24 cellular contexts compared by ENCODE assay signal in the genomic region with DNA sequence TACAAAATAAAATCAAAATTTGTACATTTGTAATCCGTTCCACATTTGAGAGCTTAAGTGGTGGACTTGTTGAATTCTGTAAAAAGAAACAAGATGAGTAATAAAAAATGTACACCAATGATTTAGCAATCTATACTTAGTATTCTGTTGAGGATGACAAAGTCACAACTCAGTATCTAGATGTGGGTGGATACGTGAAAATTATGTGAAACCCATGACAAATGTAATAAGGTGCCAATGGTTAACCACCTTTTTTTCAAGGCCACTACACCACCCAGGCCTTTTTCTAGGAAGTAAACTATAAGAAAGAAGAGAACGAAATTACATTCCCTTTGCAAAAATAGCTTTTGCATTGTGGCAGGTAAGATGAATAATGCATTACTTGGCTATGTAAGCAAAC.
DNase-seq lines count a peak whose midpoint lies in the region; ATAC-seq and TF ChIP-seq lines count a peak whose summit lies in the region.
"Had no signal": no experiment of that assay in that cellular context is flagged by ENCODE, and none has a peak within 500 bp of the region (broad histone marks: within the 10 kb centered on the region; RNA-seq: fewer than 3 reads in every experiment).

No MANE protein-coding gene starts in this region.

- H3K4me2 ChIP-seq in H9 (ENCODE audit: insufficient read depth, insufficient read length, low read length): no peak overlapping the region
- H3K4me2 ChIP-seq: BLaER1, GM23338 had no signal

- no peak overlapping the region for H3K18ac ChIP-seq in H9 (ENCODE audit: insufficient read length, low read depth, low read length)

- no peak overlapping the region for H2AK5ac ChIP-seq in H9 (ENCODE audit: insufficient read length, low read length)

- H3K4me1 Mint-ChIP-seq in activated T-cell treated with anti-CD3 and anti-CD28 coated beads, Interleukin-2, amount 50 U/mL, for 72 hours (ENCODE audit: low read depth): peaks cover 17% of the 10 kb centered on the region
- peaks cover 24% of the 10 kb centered on the region for H3K4me1 Mint-ChIP-seq in central memory CD8-positive, alpha-beta T cell
- peaks cover 13% of the 10 kb centered on the region for H3K4me1 Mint-ChIP-seq in stimulated activated naive CD8-positive, alpha-beta T cell treated with anti-CD3 and anti-CD28 coated beads, Interleukin-15, Interleukin-2, amounts not matched to agents 100 ng/mL and 50 ng/mL, for 24 hours (ENCODE audit: low read depth)
- H3K4me1 Mint-ChIP-seq in H9: no peaks in the 10 kb centered on the region
- H3K4me1 Mint-ChIP-seq: GM23338 had no signal

- H3K79me1 ChIP-seq in H9 (ENCODE audit: insufficient read depth, low read depth, low read length, poor library complexity, severe bottlenecking): no peaks in the 10 kb centered on the region

- H4K5ac ChIP-seq in H9 (ENCODE audit: insufficient read length, low read depth, low read length): no peak overlapping the region

- no peak overlapping the region for H3K14ac ChIP-seq in H9 (ENCODE audit: insufficient read depth, low read length)

- H3K27me3 Mint-ChIP-seq in activated T-cell treated with anti-CD3 and anti-CD28 coated beads, Interleukin-2, amount 50 U/mL, for 72 hours (ENCODE audit: low read depth): no peaks in the 10 kb centered on the region
- no peaks in the 10 kb centered on the region for H3K27me3 Mint-ChIP-seq in central memory CD8-positive, alpha-beta T cell
- no peaks in the 10 kb centered on the region for H3K27me3 Mint-ChIP-seq in stimulated activated naive CD8-positive, alpha-beta T cell treated with anti-CD3 and anti-CD28 coated beads, Interleukin-15, Interleukin-2, amounts not matched to agents 100 ng/mL and 50 ng/mL, for 24 hours
- H3K27me3 Mint-ChIP-seq in H9 (ENCODE audit: low read depth): no peaks in the 10 kb centered on the region
- H3K27me3 Mint-ChIP-seq: CD4-positive, alpha-beta T cell had no signal

- no peak overlapping the region for H2BK5ac ChIP-seq in H9 (ENCODE audit: insufficient read length, low read length)

- H3K27me3 ChIP-seq in H9 (ENCODE audit: insufficient read depth, low read length): no peaks in the 10 kb centered on the region
- H3K27me3 ChIP-seq: BLaER1 had no signal

- peaks cover 4 to 14% of the 10 kb centered on the region in 2 donors for H3K36me3 Mint-ChIP-seq in activated T-cell treated with anti-CD3 and anti-CD28 coated beads, Interleukin-2, amount 50 U/mL, for 72 hours (ENCODE audit: insufficient read depth in 2 of 2)
- H3K36me3 Mint-ChIP-seq in central memory CD8-positive, alpha-beta T cell (ENCODE audit: insufficient read depth): peaks cover 53% of the 10 kb centered on the region
- peaks cover 56% of the 10 kb centered on the region for H3K36me3 Mint-ChIP-seq in stimulated activated naive CD8-positive, alpha-beta T cell treated with anti-CD3 and anti-CD28 coated beads, Interleukin-15, Interleukin-2, amounts not matched to agents 100 ng/mL and 50 ng/mL, for 24 hours (ENCODE audit: low read depth)
- H3K36me3 Mint-ChIP-seq in H9 (ENCODE audit: insufficient read depth in 1 of 3, low read depth in 3 of 3): peaks cover 0 to 2% (median 1%) of the 10 kb centered on the region in 3 experiments; a peak in 4 of 7 replicates

- no peak overlapping the region for H2BK120ac ChIP-seq in H9 (ENCODE audit: low read depth, low read length, poor library complexity, severe bottlenecking)

- no peaks in the 10 kb centered on the region for H3K9me3 Mint-ChIP-seq in activated T-cell treated with anti-CD3 and anti-CD28 coated beads, Interleukin-2, amount 50 U/mL, for 72 hours
- H3K9me3 Mint-ChIP-seq in central memory CD8-positive, alpha-beta T cell: no peaks in the 10 kb centered on the region
- no peaks in the 10 kb centered on the region for H3K9me3 Mint-ChIP-seq in stimulated activated naive CD8-positive, alpha-beta T cell treated with anti-CD3 and anti-CD28 coated beads, Interleukin-15, Interleukin-2, amounts not matched to agents 100 ng/mL and 50 ng/mL, for 24 hours
- no peaks in the 10 kb centered on the region for H3K9me3 Mint-ChIP-seq in H9
- H3K9me3 Mint-ChIP-seq: CD4-positive, alpha-beta T cell; GM23338 had no signal

- TF ChIP-seq CTCF in H9 (conservative IDR thresholded peaks at IDR 0.05): no peak

- H2BK12ac ChIP-seq in H9 (ENCODE audit: insufficient read length, low read depth, low read length): no peak overlapping the region

- peak overlapping the region in 1 of 2 donors; percentile 65 for H3K4me3 Mint-ChIP-seq in activated T-cell treated with anti-CD3 and anti-CD28 coated beads, Interleukin-2, amount 50 U/mL, for 72 hours
- H3K4me3 Mint-ChIP-seq in central memory CD8-positive, alpha-beta T cell: no peak overlapping the region
- H3K4me3 Mint-ChIP-seq in stimulated activated naive CD8-positive, alpha-beta T cell treated with anti-CD3 and anti-CD28 coated beads, Interleukin-15, Interleukin-2, amounts not matched to agents 100 ng/mL and 50 ng/mL, for 24 hours: no peak overlapping the region
- no peak overlapping the region for H3K4me3 Mint-ChIP-seq in H9
- H3K4me3 Mint-ChIP-seq: CD4-positive, alpha-beta T cell; GM23338 had no signal

- DNase-seq in activated CD4-positive, CD25-positive, alpha-beta regulatory T cell (lab: John Stamatoyannopoulos, UW): no peak
- DNase-seq in activated T-cell treated with anti-CD3 and anti-CD28 coated beads, Interleukin-2, amount 50 U/mL, for 72 hours: peak; percentile 8 to 15
- DNase-seq in activated T-cell treated with anti-CD3 and anti-CD28 coated beads, Interleukin-2, amount 50 U/mL, for 1 hour: no peak
- DNase-seq in central memory CD8-positive, alpha-beta T cell (ENCODE audit: low spot score in 2 of 2): no peak
- DNase-seq in H9 (no peak), HK-2 (ENCODE audit: unreplicated experiment) (no peak)
- DNase-seq: ACHN; CD4-positive, alpha-beta T cell; COR-L47; DMS79; HCEC 1CT; KBM-7; MM.1S; NCI-H1048; NCI-H1417 treated with DMSO at 0.1 percent for 48 hours; NCI-H187; NCI-H446 treated with DMSO at 0.1 percent for 48 hours; NCI-H526 treated with DMSO at 0.1 percent for 48 hours; Right ventricle myocardium superior had no signal

- H3K4me1 ChIP-seq in H9 (ENCODE audit: insufficient read depth, low read length): no peaks in the 10 kb centered on the region
- H3K4me1 ChIP-seq: BLaER1 had no signal

- H3T11ph ChIP-seq in H9 (ENCODE audit: low read length): no peak overlapping the region

- no peaks in the 10 kb centered on the region for H3K9me3 ChIP-seq in H9 (ENCODE audit: control insufficient read depth, low read depth, low read length)
- H3K9me3 ChIP-seq: BLaER1 had no signal

- WGBS in H9 (ENCODE audit: extremely low coverage, insufficient read length, low lambda C conversion rate): no CpG with 5 or more reads among the region's 3 CpGs

- H4K91ac ChIP-seq in H9 (ENCODE audit: insufficient read length, low read depth, low read length): no peak overlapping the region

- H3K27ac ChIP-seq in H9 (ENCODE audit: insufficient read length, low read depth, low read length): no peak overlapping the region
- H3K27ac ChIP-seq: 22Rv1, BLaER1 had no signal

- no peaks in the 10 kb centered on the region for H3K23me2 ChIP-seq in H9 (ENCODE audit: insufficient read length, low read depth, low read length, poor library complexity, severe bottlenecking)

- H3K4ac ChIP-seq in H9 (ENCODE audit: low read depth, low read length): no peak overlapping the region

- H3K23ac ChIP-seq in H9 (ENCODE audit: insufficient read length, low read depth, low read length): no peak overlapping the region

- H3K79me2 ChIP-seq in H9 (ENCODE audit: insufficient read depth, low read length): no peaks in the 10 kb centered on the region

- no peak overlapping the region for H2AFZ ChIP-seq in H9 (ENCODE audit: low read length)
- H2AFZ ChIP-seq: GM23338 had no signal

- H2BK20ac ChIP-seq in H9 (ENCODE audit: low read depth, low read length, poor library complexity, severe bottlenecking): no peak overlapping the region

- peak overlapping the region; percentile 56 for H3K27ac Mint-ChIP-seq in activated T-cell treated with anti-CD3 and anti-CD28 coated beads, Interleukin-2, amount 50 U/mL, for 72 hours
- peak overlapping the region; percentile 73 for H3K27ac Mint-ChIP-seq in central memory CD8-positive, alpha-beta T cell (ENCODE audit: low read depth)
- peak overlapping the region; percentile 41 for H3K27ac Mint-ChIP-seq in stimulated activated naive CD8-positive, alpha-beta T cell treated with anti-CD3 and anti-CD28 coated beads, Interleukin-15, Interleukin-2, amounts not matched to agents 100 ng/mL and 50 ng/mL, for 24 hours
- H3K27ac Mint-ChIP-seq in H9: no peak overlapping the region
- H3K27ac Mint-ChIP-seq: CD4-positive, alpha-beta T cell; GM23338 had no signal

- no peak overlapping the region for H2BK15ac ChIP-seq in H9 (ENCODE audit: low read depth, low read length)

- H4K8ac ChIP-seq in H9 (replicated peaks; ENCODE audit: insufficient read length, low read depth, low read length): no peak overlapping the region

- H4K20me1 ChIP-seq in H9 (ENCODE audit: control insufficient read depth, insufficient read depth, insufficient read length): no peaks in the 10 kb centered on the region
- H4K20me1 ChIP-seq: BLaER1 had no signal

- peak; percentile 86 to 95 for ATAC-seq in activated CD4-positive, CD25-positive, alpha-beta regulatory T cell treated with anti-CD3 and anti-CD28 coated beads, Interleukin-2, amount 50 U/mL, for 24 hours
- peak; percentile 96 to 97 for ATAC-seq in activated T-cell treated with anti-CD3 and anti-CD28 coated beads, Interleukin-2, amount 50 U/mL, for 72 hours (replicated peaks in 1 of 2)
- ATAC-seq in central memory CD8-positive, alpha-beta T cell (replicated peaks; ENCODE audit: extremely low read depth, poor library complexity, severe bottlenecking): peak; percentile 38
- ATAC-seq: GM23338 had no signal

- H3K56ac ChIP-seq in H9 (ENCODE audit: insufficient read length, low read depth, low read length): no peak overlapping the region

- no peak overlapping the region for H3K9ac ChIP-seq in H9 (ENCODE audit: extremely low read depth, insufficient read length, low read length)
- H3K9ac ChIP-seq: BLaER1 had no signal

Comparison
In these comparisons a context has a peak if more than half of its experiments do, and no peak if none do; other contexts are left out.
1. DNase-seq: peak in activated T-cell treated with anti-CD3 and anti-CD28 coated beads, Interleukin-2, amount 50 U/mL, for 72 hours (2 of 2); none in activated CD4-positive, CD25-positive, alpha-beta regulatory T cell (0 of 4), activated T-cell treated with anti-CD3 and anti-CD28 coated beads, Interleukin-2, amount 50 U/mL, for 1 hour (single experiment), central memory CD8-positive, alpha-beta T cell (0 of 2), H9 (single experiment) and HK-2 (single experiment).
2. ATAC-seq: peak in every context shown above with its lines; median percentile 96 in activated T-cell treated with anti-CD3 and anti-CD28 coated beads, Interleukin-2, amount 50 U/mL, for 72 hours; 90 in activated CD4-positive, CD25-positive, alpha-beta regulatory T cell treated with anti-CD3 and anti-CD28 coated beads, Interleukin-2, amount 50 U/mL, for 24 hours; 38 in central memory CD8-positive, alpha-beta T cell.
3. H3K27ac Mint-ChIP-seq: peak in activated T-cell treated with anti-CD3 and anti-CD28 coated beads, Interleukin-2, amount 50 U/mL, for 72 hours (single experiment), central memory CD8-positive, alpha-beta T cell (single experiment) and stimulated activated naive CD8-positive, alpha-beta T cell treated with anti-CD3 and anti-CD28 coated beads, Interleukin-15, Interleukin-2, amounts not matched to agents 100 ng/mL and 50 ng/mL, for 24 hours (single experiment); none in H9 (0 of 3).